In the genomic region with DNA sequence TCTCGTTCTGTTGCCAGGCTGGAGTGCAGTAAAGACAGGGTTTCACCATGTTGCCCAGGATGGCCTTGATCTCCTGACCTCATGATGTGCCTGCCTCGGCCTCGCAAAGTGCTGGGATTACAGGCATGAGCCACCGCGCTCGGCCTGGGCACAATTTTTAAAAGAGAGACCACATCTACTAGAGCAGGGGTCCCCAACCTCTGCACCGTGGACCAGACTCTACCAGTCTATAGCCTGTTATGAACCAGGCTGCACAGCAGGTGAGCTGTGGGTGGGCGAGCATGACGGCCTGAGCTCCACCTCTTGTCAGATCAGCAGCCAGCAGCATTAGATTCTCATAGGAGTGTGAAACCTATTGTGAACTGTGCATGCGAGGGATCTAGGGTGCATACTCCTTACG, we compare ENCODE assay signal across 1 cellular context.
TF ChIP-seq lines count a peak whose summit lies in the region.

No MANE protein-coding gene starts in this region.

TF ChIP-seq in HepG2, 621 proteins besides CTCF, POLR2A, EP300 and RAD21 (continued from another document):
- TF ChIP-seq, protein P1, sequence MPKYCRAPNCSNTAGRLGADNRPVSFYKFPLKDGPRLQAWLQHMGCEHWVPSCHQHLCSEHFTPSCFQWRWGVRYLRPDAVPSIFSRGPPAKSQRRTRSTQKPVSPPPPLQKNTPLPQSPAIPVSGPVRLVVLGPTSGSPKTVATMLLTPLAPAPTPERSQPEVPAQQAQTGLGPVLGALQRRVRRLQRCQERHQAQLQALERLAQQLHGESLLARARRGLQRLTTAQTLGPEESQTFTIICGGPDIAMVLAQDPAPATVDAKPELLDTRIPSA (CRISPR knock-in tag; IDR thresholded peaks at IDR 0.05; ENCODE audit: borderline replicate concordance): no peak
- TF ChIP-seq EZH2 (conservative IDR thresholded peaks at IDR 0.05; ENCODE audit: low read depth, low read length): no peak
- TF ChIP-seq TBX3 (IDR thresholded peaks at IDR 0.05; ENCODE audit: borderline replicate concordance): no peak
- TF ChIP-seq, protein P2, sequence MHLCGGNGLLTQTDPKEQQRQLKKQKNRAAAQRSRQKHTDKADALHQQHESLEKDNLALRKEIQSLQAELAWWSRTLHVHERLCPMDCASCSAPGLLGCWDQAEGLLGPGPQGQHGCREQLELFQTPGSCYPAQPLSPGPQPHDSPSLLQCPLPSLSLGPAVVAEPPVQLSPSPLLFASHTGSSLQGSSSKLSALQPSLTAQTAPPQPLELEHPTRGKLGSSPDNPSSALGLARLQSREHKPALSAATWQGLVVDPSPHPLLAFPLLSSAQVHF (CRISPR knock-in tag; IDR thresholded peaks at IDR 0.05): no peak
- TF ChIP-seq ZBTB21 (CRISPR knock-in tag; IDR thresholded peaks at IDR 0.05): no peak
- TF ChIP-seq ZC3H13 (CRISPR knock-in tag; IDR thresholded peaks at IDR 0.05): no peak
- TF ChIP-seq HHEX (CRISPR knock-in tag; IDR thresholded peaks at IDR 0.05): no peak
- no peak for TF ChIP-seq ETV6 (CRISPR knock-in tag; conservative IDR thresholded peaks at IDR 0.05)
- TF ChIP-seq KLF11 (CRISPR knock-in tag; IDR thresholded peaks at IDR 0.05): no peak
- no peak for TF ChIP-seq ZNF672 (CRISPR knock-in tag; IDR thresholded peaks at IDR 0.05)
- no peak for TF ChIP-seq NKX3-1 (CRISPR knock-in tag; IDR thresholded peaks at IDR 0.05)
- no peak for TF ChIP-seq NBN (conservative IDR thresholded peaks at IDR 0.05)
- TF ChIP-seq PCBP2 (optimal IDR thresholded peaks at IDR 0.05; ENCODE audit: low read depth, low read length, poor library complexity, severe bottlenecking): no peak
